In genomic region chr19:33293255-33294057, GRCh38 we compare ENCODE assay signal across 9 cellular contexts. TPM values are rescaled to one million over a fixed set of nuclear protein-coding genes. Genes with fewer than 3 reads are reported as not detected.
DNase-seq lines count a peak whose midpoint lies in the region; ATAC-seq, FAIRE-seq and TF ChIP-seq lines count a peak whose summit lies in the region.
"Had no signal": no experiment of that assay in that cellular context is flagged by ENCODE, and none has a peak within 500 bp of the region (broad histone marks: within the 10 kb centered on the region; RNA-seq: fewer than 3 reads in every experiment).

No MANE protein-coding gene starts in this region.

- H3K4me1 Mint-ChIP-seq in CD14-positive monocyte: peaks cover 93% of the 10 kb centered on the region
- peaks cover 13% of the 10 kb centered on the region for H3K4me1 Mint-ChIP-seq in nephron
- peaks cover 6% of the 10 kb centered on the region for H3K4me1 Mint-ChIP-seq in stimulated activated memory B cell treated with anti-CD40 and anti-IgM and Interleukin-4, amounts not matched to agents 10 μg/mL and 1 μg/mL and 100 μg/mL, for 72 hours
- H3K4me1 Mint-ChIP-seq in endothelial cell (ENCODE audit: unreplicated experiment): no peaks in the 10 kb centered on the region

- TF ChIP-seq CTCF in CD14-positive monocyte (IDR thresholded peaks at IDR 0.05) (no peak), bronchial epithelial cell (IDR thresholded peaks at IDR 0.05; ENCODE audit: insufficient read depth, low read length, severe bottlenecking) (no peak), nephron (IDR thresholded peaks at IDR 0.05; ENCODE audit: unreplicated experiment in 3 of 3) (no peak), endothelial cell (IDR thresholded peaks at IDR 0.05; ENCODE audit: unreplicated experiment) (no peak)

- no peak overlapping the region for H3K4me3 ChIP-seq in bronchial epithelial cell (ENCODE audit: low read depth, low read length)

- H3K36me3 Mint-ChIP-seq in CD14-positive monocyte (peaks cover 4 to 6% of the 10 kb centered on the region in 2 donors), nephron (ENCODE audit: low read depth) (peaks cover 3% of the 10 kb centered on the region), endothelial cell (ENCODE audit: low read depth, unreplicated experiment) (peaks cover 5% of the 10 kb centered on the region)
- no peaks in the 10 kb centered on the region for H3K36me3 Mint-ChIP-seq in stimulated activated memory B cell treated with anti-CD40 and anti-IgM and Interleukin-4, amounts not matched to agents 10 μg/mL and 1 μg/mL and 100 μg/mL, for 72 hours
- H3K36me3 Mint-ChIP-seq: activated naive CD8-positive, alpha-beta T cell had no signal

- H3K27ac Mint-ChIP-seq in CD14-positive monocyte (peak overlapping the region; percentile 97 to 100 (median 99)), nephron (peak overlapping the region in 2 of 3 experiments; percentile 59 to 64), endothelial cell (ENCODE audit: unreplicated experiment) (no peak overlapping the region)
- H3K27ac Mint-ChIP-seq in stimulated activated memory B cell treated with anti-CD40 and anti-IgM and Interleukin-4, amounts not matched to agents 10 μg/mL and 1 μg/mL and 100 μg/mL, for 72 hours: no peak overlapping the region
- H3K27ac Mint-ChIP-seq: activated naive CD8-positive, alpha-beta T cell had no signal

- H3K4me3 Mint-ChIP-seq in CD14-positive monocyte (peak overlapping the region; percentile 72 to 91), nephron (peak overlapping the region; percentile 20 to 40 (median 24)), endothelial cell (ENCODE audit: unreplicated experiment) (no peak overlapping the region)
- no peak overlapping the region for H3K4me3 Mint-ChIP-seq in stimulated activated memory B cell treated with anti-CD40 and anti-IgM and Interleukin-4, amounts not matched to agents 10 μg/mL and 1 μg/mL and 100 μg/mL, for 72 hours
- H3K4me3 Mint-ChIP-seq: activated naive CD8-positive, alpha-beta T cell had no signal

- H3K36me3 ChIP-seq in bronchial epithelial cell (ENCODE audit: control insufficient read depth, insufficient read depth, low read length): no peaks in the 10 kb centered on the region

- DNase-seq in CD14-positive monocyte (ENCODE audit: low spot score) (peak; percentile 71), NCI-H1048 (lab: John Stamatoyannopoulos, UW) (peak; percentile 52), bronchial epithelial cell (ENCODE audit: low read depth) (peak; percentile 89), endothelial cell (ENCODE audit: low spot score) (no peak), dermis blood vessel endothelial cell (no peak)

- intact Hi-C loops in CD14-positive monocyte (cut with micrococcal nuclease): no loop called here

- ATAC-seq in stimulated activated memory B cell treated with anti-CD40 and anti-IgM and Interleukin-4, amounts not matched to agents 10 μg/mL and 1 μg/mL and 100 μg/mL, for 72 hours: no peak
- ATAC-seq in GM21529 (IDR thresholded peaks at IDR 0.05; ENCODE audit: unreplicated experiment): no peak

- H3K9me3 Mint-ChIP-seq in CD14-positive monocyte: peaks cover 0 to 9% (median 0%) of the 10 kb centered on the region in 7 donors
- H3K9me3 Mint-ChIP-seq in nephron: peaks cover 7% of the 10 kb centered on the region
- H3K9me3 Mint-ChIP-seq in stimulated activated memory B cell treated with anti-CD40 and anti-IgM and Interleukin-4, amounts not matched to agents 10 μg/mL and 1 μg/mL and 100 μg/mL, for 72 hours: peaks cover 9% of the 10 kb centered on the region
- H3K9me3 Mint-ChIP-seq in endothelial cell (ENCODE audit: unreplicated experiment): no peaks in the 10 kb centered on the region

- no peaks in the 10 kb centered on the region for H3K27me3 ChIP-seq in bronchial epithelial cell (ENCODE audit: control insufficient read depth, insufficient read depth, low read length)

- no peak for FAIRE-seq in bronchial epithelial cell (lab: Jason Lieb, UNC)

- H3K27me3 Mint-ChIP-seq in CD14-positive monocyte (ENCODE audit: low read depth in 3 of 3) (peaks cover 0 to 3% (median 2%) of the 10 kb centered on the region in 3 donors), nephron (ENCODE audit: low read depth) (peaks cover 76% of the 10 kb centered on the region), endothelial cell (ENCODE audit: unreplicated experiment) (peaks cover 5% of the 10 kb centered on the region)
- H3K27me3 Mint-ChIP-seq in stimulated activated memory B cell treated with anti-CD40 and anti-IgM and Interleukin-4, amounts not matched to agents 10 μg/mL and 1 μg/mL and 100 μg/mL, for 72 hours: peaks cover 91% of the 10 kb centered on the region

RNA-seq across cellular contexts. Expression of gene CEBPA, which starts 8.9 kb away (rescaled TPM):
- polyA plus RNA-seq in CD14-positive monocyte: 10 to 100 TPM; 17.9 to 47.5 TPM
- total RNA-seq in bronchial epithelial cell: 10.8 and 17.4 TPM in 2 replicates
- 0.59 TPM for total RNA-seq in endothelial cell (ENCODE audit: unreplicated experiment)
- 0.17 and 0.19 TPM in 2 replicates for total RNA-seq in dermis blood vessel endothelial cell

Comparison
In these comparisons a context has a peak if more than half of its experiments do, and no peak if none do; other contexts are left out.
1. DNase-seq: peak in CD14-positive monocyte (single experiment), NCI-H1048 (single experiment) and bronchial epithelial cell (single experiment); none in endothelial cell (single experiment) and dermis blood vessel endothelial cell (single experiment).
2. H3K27ac Mint-ChIP-seq: peak in CD14-positive monocyte (7 of 7) and nephron (2 of 3); none in stimulated activated memory B cell treated with anti-CD40 and anti-IgM and Interleukin-4, amounts not matched to agents 10 μg/mL and 1 μg/mL and 100 μg/mL, for 72 hours (single experiment) and endothelial cell (single experiment).
3. H3K4me3 Mint-ChIP-seq: peak in CD14-positive monocyte (2 of 2) and nephron (3 of 3); none in stimulated activated memory B cell treated with anti-CD40 and anti-IgM and Interleukin-4, amounts not matched to agents 10 μg/mL and 1 μg/mL and 100 μg/mL, for 72 hours (single experiment) and endothelial cell (single experiment).